Comparison of ENCODE assay signal across 15 cellular contexts in genomic region chr6:3759656-3760245, GRCh38. TPM values are rescaled to one million over a fixed set of nuclear protein-coding genes. Genes with fewer than 3 reads are reported as not detected.
A peak's percentile ranks its signal among the peaks of the same experiment; 100 is the strongest.
DNase-seq lines count a peak whose midpoint lies in the region; ATAC-seq and TF ChIP-seq lines count a peak whose summit lies in the region.
"Had no signal": no experiment of that assay in that cellular context is flagged by ENCODE, and none has a peak within 500 bp of the region (broad histone marks: within the 10 kb centered on the region; RNA-seq: fewer than 3 reads in every experiment).

No MANE protein-coding gene starts in this region.

- H3K36me3 Mint-ChIP-seq in T-cell: no peaks in the 10 kb centered on the region

- no peaks in the 10 kb centered on the region for H3K9me3 Mint-ChIP-seq in T-cell
- H3K9me3 Mint-ChIP-seq: activated CD4-positive, alpha-beta T cell treated with anti-CD3 and anti-CD28 coated beads, Interleukin-2, amount 10 ng/mL, durations not matched to agents 7 days and 5 days; activated T-helper 17 cell treated with anti-CD3 and anti-CD28 coated beads, Interleukin-2, amount 50 U/mL, for 72 hours had no signal

- CTCF ChIA-PET in BJ (lab: Yijun Ruan, JAX): interaction anchor here (0.8 kb wide), 3 partner anchors 11 to 50 kb away, joined by 3 read pairs; no protein-coding TSS in a partner anchor
- CTCF ChIA-PET in T-cell (lab: Charles Lee): interaction anchor here (0.5 to 1.0 kb wide), 4 partner anchors 9 to 867 kb away, joined by 3 to 7 read pairs (median 3); no protein-coding TSS in a partner anchor

- DNase-seq in BJ (ENCODE audit: low read depth) (peak; percentile 37), amniotic epithelial cell (ENCODE audit: low read depth) (peak; percentile 91), fibroblast of the aortic adventitia (ENCODE audit: low read depth) (peak; percentile 97), skeletal muscle cell (ENCODE audit: low read depth) (peak; percentile 88), T-cell (no peak), NCI-H1092 treated with DMSO at 0.1 percent for 48 hours (lab: John Stamatoyannopoulos, UW) (no peak)
- DNase-seq in activated naive CD4-positive, alpha-beta T cell treated with Interleukin-2 at 50 U/mL for 16 hours: no peak
- DNase-seq in activated CD8-positive, alpha-beta memory T cell treated with anti-CD3 and anti-CD28 coated beads for 24 hours: no peak
- DNase-seq: activated CD4-positive, alpha-beta T cell treated with anti-CD3 and anti-CD28 coated beads, Interleukin-2, amount 10 ng/mL, durations not matched to agents 7 days and 5 days; mammary epithelial cell; NCI-H1694 treated with DMSO at 0.1 percent for 48 hours; NCI-H69; occipital lobe had no signal

- no peak overlapping the region for H3K27ac Mint-ChIP-seq in T-cell
- H3K27ac Mint-ChIP-seq: activated CD4-positive, alpha-beta T cell treated with anti-CD3 and anti-CD28 coated beads, Interleukin-2, amount 10 ng/mL, durations not matched to agents 7 days and 5 days; activated T-helper 17 cell treated with anti-CD3 and anti-CD28 coated beads, Interleukin-2, amount 50 U/mL, for 72 hours had no signal

- H3K36me3 ChIP-seq in BJ (ENCODE audit: control insufficient read depth, insufficient read depth, low read length): no peaks in the 10 kb centered on the region
- H3K36me3 ChIP-seq: cardiac muscle cell had no signal

- no peaks in the 10 kb centered on the region for H3K4me1 Mint-ChIP-seq in T-cell
- H3K4me1 Mint-ChIP-seq: activated CD4-positive, alpha-beta T cell treated with anti-CD3 and anti-CD28 coated beads, Interleukin-2, amount 10 ng/mL, durations not matched to agents 7 days and 5 days; activated T-helper 17 cell treated with anti-CD3 and anti-CD28 coated beads, Interleukin-2, amount 50 U/mL, for 72 hours had no signal

- POLR2A ChIA-PET in BJ (lab: Charles Lee): no interaction called here
- POLR2A ChIA-PET in T-cell (lab: Charles Lee): interaction anchor here in 1 of 2 donors (0.5 kb wide), 1 partner anchor 18 kb away, joined by 3 read pairs; no protein-coding TSS in a partner anchor

- H3K4me3 ChIP-seq in BJ (ENCODE audit: low read depth, low read length): no peak overlapping the region
- H3K4me3 ChIP-seq in fibroblast of the aortic adventitia (ENCODE audit: low read depth, low read length): no peak overlapping the region
- no peak overlapping the region for H3K4me3 ChIP-seq in skeletal muscle cell (ENCODE audit: low read depth, low read length)
- H3K4me3 ChIP-seq: cardiac muscle cell had no signal

- no peak overlapping the region for H3K4me3 Mint-ChIP-seq in T-cell
- H3K4me3 Mint-ChIP-seq: activated CD4-positive, alpha-beta T cell treated with anti-CD3 and anti-CD28 coated beads, Interleukin-2, amount 10 ng/mL, durations not matched to agents 7 days and 5 days; activated T-helper 17 cell treated with anti-CD3 and anti-CD28 coated beads, Interleukin-2, amount 50 U/mL, for 72 hours had no signal

- H3K27me3 Mint-ChIP-seq in T-cell: peaks cover 6% of the 10 kb centered on the region in 2 donors
- H3K27me3 Mint-ChIP-seq: activated T-helper 17 cell treated with anti-CD3 and anti-CD28 coated beads, Interleukin-2, amount 50 U/mL, for 72 hours had no signal

- H3K27me3 ChIP-seq in BJ (ENCODE audit: control insufficient read depth, insufficient read depth, low read length): no peaks in the 10 kb centered on the region
- H3K27me3 ChIP-seq: cardiac muscle cell had no signal

- no peak for ATAC-seq in T-cell (replicated peaks in 1 of 4)
- ATAC-seq: activated T-helper 17 cell treated with anti-CD3 and anti-CD28 coated beads, Interleukin-2, amount 50 U/mL, for 72 hours had no signal

- no peak for TF ChIP-seq CTCF in BJ (IDR thresholded peaks at IDR 0.05; ENCODE audit: insufficient read depth, low read depth, low read length)
- no peak for TF ChIP-seq CTCF in fibroblast of the aortic adventitia (IDR thresholded peaks at IDR 0.05; ENCODE audit: insufficient read depth, low read length)

RNA-seq across cellular contexts. Expression of gene PXDC1, which starts 8.2 kb away (rescaled TPM):
- 24.0 and 25.1 TPM in 2 replicates for polyA plus RNA-seq in BJ (2011; rRNA removed)
- polyA minus RNA-seq in BJ (2011; rRNA and poly(A)+ RNA removed): 30.2 and 34.9 TPM in 2 replicates
- total RNA-seq in fibroblast of the aortic adventitia (ENCODE audit: low replicate concordance) (17.6 and 39.4 TPM in 2 replicates), T-cell (1 to 10 TPM in 1 of 5 donors, under 1 TPM in 4; 0.30 to 1.2 (median 0.41) TPM)

Comparison
In these comparisons a context has a peak if more than half of its experiments do, and no peak if none do; other contexts are left out.
1. DNase-seq: peak in BJ (single experiment), amniotic epithelial cell (single experiment), fibroblast of the aortic adventitia (single experiment) and skeletal muscle cell (single experiment); none in activated naive CD4-positive, alpha-beta T cell treated with Interleukin-2 at 50 U/mL for 16 hours (single experiment), T-cell (0 of 34), NCI-H1092 treated with DMSO at 0.1 percent for 48 hours (single experiment) and activated CD8-positive, alpha-beta memory T cell treated with anti-CD3 and anti-CD28 coated beads for 24 hours (single experiment).